In the genomic region with DNA sequence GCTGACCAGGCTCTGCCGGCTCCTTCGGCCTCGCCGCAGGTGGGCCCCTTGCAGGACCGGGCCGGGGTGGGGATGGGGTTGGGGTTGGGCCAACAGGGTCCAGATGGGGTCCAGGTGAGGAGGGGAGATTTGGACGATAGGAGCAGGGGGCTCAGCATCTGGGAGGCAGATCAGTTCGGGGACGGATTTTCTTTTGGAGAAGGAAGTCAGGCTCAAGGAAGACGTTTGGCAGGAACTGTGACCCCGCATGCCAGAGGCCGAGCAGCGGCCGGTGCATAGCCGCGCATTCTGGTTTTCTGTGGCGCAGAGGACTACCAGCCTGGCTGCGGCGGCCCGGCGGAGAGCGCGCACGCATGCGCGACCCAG, we compare ENCODE assay signal across 6 cellular contexts. TPM values are rescaled to one million over a fixed set of nuclear protein-coding genes. Genes with fewer than 3 reads are reported as not detected.
A peak's percentile ranks its signal among the peaks of the same experiment; 100 is the strongest.
DNase-seq lines count a peak whose midpoint lies in the region; ATAC-seq and TF ChIP-seq lines count a peak whose summit lies in the region.

No MANE protein-coding gene starts in this region.

- no peaks in the 10 kb centered on the region for H3K27me3 Mint-ChIP-seq in mesothelial cell of epicardium (ENCODE audit: low read depth)

- H3K36me3 Mint-ChIP-seq in activated naive CD4-positive, alpha-beta T cell treated with anti-CD3 and anti-CD28 coated beads, Interleukin-2, amount 50 U/mL, for 72 hours = peaks cover 41 to 49% of the 10 kb centered on the region in 2 donors
- peaks cover 16% of the 10 kb centered on the region for H3K36me3 Mint-ChIP-seq in mesothelial cell of epicardium

- peak overlapping the region; percentile 87 for H3K4me3 Mint-ChIP-seq in mesothelial cell of epicardium

- peak overlapping the region; percentile 92 for H3K27ac Mint-ChIP-seq in activated naive CD4-positive, alpha-beta T cell treated with anti-CD3 and anti-CD28 coated beads, Interleukin-2, amount 50 U/mL, for 72 hours
- H3K27ac Mint-ChIP-seq in mesothelial cell of epicardium = peak overlapping the region; percentile 99

- peaks cover 49% of the 10 kb centered on the region for H3K4me1 Mint-ChIP-seq in mesothelial cell of epicardium

- no peaks in the 10 kb centered on the region for H3K9me3 Mint-ChIP-seq in activated naive CD4-positive, alpha-beta T cell treated with anti-CD3 and anti-CD28 coated beads, Interleukin-2, amount 50 U/mL, for 72 hours
- no peaks in the 10 kb centered on the region for H3K9me3 Mint-ChIP-seq in mesothelial cell of epicardium

- TF ChIP-seq CTCF in mesothelial cell of epicardium (IDR thresholded peaks at IDR 0.05; ENCODE audit: unreplicated experiment) = no peak

- TF ChIP-seq POLR2A in GM18505 (IDR thresholded peaks at IDR 0.05; ENCODE audit: borderline replicate concordance, extremely low read depth, insufficient read depth, insufficient read length) = peak; percentile 81

- ATAC-seq in GM18505 (IDR thresholded peaks at IDR 0.05; ENCODE audit: unreplicated experiment) = no peak
- ATAC-seq in activated naive CD4-positive, alpha-beta T cell treated with anti-CD3 and anti-CD28 coated beads, Interleukin-2, amount 50 U/mL, for 72 hours = no peak
- ATAC-seq in HG03378 (IDR thresholded peaks at IDR 0.05; ENCODE audit: unreplicated experiment) = no peak
- no peak for ATAC-seq in HG03442 (IDR thresholded peaks at IDR 0.05; ENCODE audit: unreplicated experiment)

- peak in 1 of 2 donors; percentile 70 for DNase-seq in activated naive CD4-positive, alpha-beta T cell treated with anti-CD3 and anti-CD28 coated beads, Interleukin-2, amount 50 U/mL, for 72 hours (ENCODE audit: low spot score in 2 of 2)
- DNase-seq in mesothelial cell of epicardium (ENCODE audit: low spot score in 2 of 2, unreplicated experiment in 2 of 2) (no peak), NCI-H1436 (lab: John Stamatoyannopoulos, UW) (no peak)

RNA-seq across cellular contexts. Expression of a gene that starts 0.8 kb away (rescaled TPM):
- 1,000 to 10,000 TPM; 1,322 to 2,822 TPM for total RNA-seq in activated naive CD4-positive, alpha-beta T cell treated with anti-CD3 and anti-CD28 coated beads, Interleukin-2, amount 50 U/mL, for 72 hours
- total RNA-seq in mesothelial cell of epicardium = 613 to 624 TPM (median 618 TPM) in 3 replicates

RNA-seq across cellular contexts. Expression of a gene that starts 11.1 kb away (rescaled TPM):
- total RNA-seq in activated naive CD4-positive, alpha-beta T cell treated with anti-CD3 and anti-CD28 coated beads, Interleukin-2, amount 50 U/mL, for 72 hours = 100 to 1,000 TPM; 130 to 136 TPM
- 102 to 107 TPM (median 105 TPM) in 3 replicates for total RNA-seq in mesothelial cell of epicardium

RNA-seq across cellular contexts. Expression of a gene that starts 27.0 kb away (rescaled TPM):
- total RNA-seq in activated naive CD4-positive, alpha-beta T cell treated with anti-CD3 and anti-CD28 coated beads, Interleukin-2, amount 50 U/mL, for 72 hours = 1 to 10 TPM; 3.9 to 5.7 TPM
- 2.3 to 2.7 TPM (median 2.4 TPM) in 3 replicates for total RNA-seq in mesothelial cell of epicardium

RNA-seq across cellular contexts. Expression of a gene that starts 31.3 kb away (rescaled TPM):
- 100 to 1,000 TPM in 1 of 2 donors, 10 to 100 TPM in 1; 24.0 to 112 TPM for total RNA-seq in activated naive CD4-positive, alpha-beta T cell treated with anti-CD3 and anti-CD28 coated beads, Interleukin-2, amount 50 U/mL, for 72 hours
- 34.5 to 45.0 TPM (median 36.9 TPM) in 3 replicates for total RNA-seq in mesothelial cell of epicardium

RNA-seq across cellular contexts. Expression of a gene that starts 33.7 kb away (rescaled TPM):
- total RNA-seq in activated naive CD4-positive, alpha-beta T cell treated with anti-CD3 and anti-CD28 coated beads, Interleukin-2, amount 50 U/mL, for 72 hours = 10 to 100 TPM in 1 of 2 donors, 1 to 10 TPM in 1; 3.4 to 14.1 TPM
- 0.55 to 1.1 TPM (median 0.72 TPM) in 3 replicates for total RNA-seq in mesothelial cell of epicardium
